22 cellular contexts compared by ENCODE assay signal in genomic region chr4:27807207-27807606, GRCh38.
"Had no signal": no experiment of that assay in that cellular context is flagged by ENCODE, and none has a peak within 500 bp of the region (broad histone marks: within the 10 kb centered on the region; RNA-seq: fewer than 3 reads in every experiment).

No MANE protein-coding gene starts in this region.

- H3K4me3 ChIP-seq: ascending aorta, lower lobe of right lung, prostate gland, thyroid gland, upper lobe of right lung had no signal

- H3K27me3 Mint-ChIP-seq: activated CD4-positive, alpha-beta T cell treated with anti-CD3 and anti-CD28 coated beads, Interleukin-2, amount 10 ng/mL, durations not matched to agents 7 days and 5 days; activated CD8-positive, alpha-beta memory T cell treated with anti-CD3 and anti-CD28 coated beads, Interleukin-2, amount 10 ng/mL, durations not matched to agents 7 days and 5 days; activated CD8-positive, alpha-beta T cell treated with anti-CD3 and anti-CD28 coated beads for 36 hours; activated naive CD4-positive, alpha-beta T cell treated with anti-CD3 and anti-CD28 coated beads, Interleukin-2, amount 50 U/mL, for 24 hours; naive B cell had no signal

- H3K36me3 ChIP-seq: ascending aorta, lower lobe of right lung, prostate gland, thyroid gland, upper lobe of right lung had no signal

- H3K36me3 Mint-ChIP-seq: activated CD8-positive, alpha-beta memory T cell treated with anti-CD3 and anti-CD28 coated beads, Interleukin-2, amount 10 ng/mL, durations not matched to agents 7 days and 5 days; activated naive CD4-positive, alpha-beta T cell treated with anti-CD3 and anti-CD28 coated beads, Interleukin-2, amount 50 U/mL, for 24 hours; naive B cell had no signal

- H3K4me3 Mint-ChIP-seq: activated CD4-positive, alpha-beta T cell treated with anti-CD3 and anti-CD28 coated beads, Interleukin-2, amount 10 ng/mL, durations not matched to agents 7 days and 5 days; activated CD8-positive, alpha-beta memory T cell treated with anti-CD3 and anti-CD28 coated beads, Interleukin-2, amount 10 ng/mL, durations not matched to agents 7 days and 5 days; activated CD8-positive, alpha-beta T cell treated with anti-CD3 and anti-CD28 coated beads for 36 hours; activated naive CD4-positive, alpha-beta T cell treated with anti-CD3 and anti-CD28 coated beads, Interleukin-2, amount 50 U/mL, for 24 hours; naive B cell; neural crest cell; T-helper 1 cell treated with Interleukin-12 subunit alpha and Interleukin-12 subunit beta and Interleukin-4 antibody, amounts not matched to agents 30 μg/mL and 1 μg/mL, for 36 hours had no signal

- H3K27ac ChIP-seq: ascending aorta, epithelial cell of prostate, foreskin keratinocyte, lower lobe of right lung, prostate gland, thyroid gland, upper lobe of right lung had no signal

- H3K27me3 ChIP-seq: ascending aorta, foreskin keratinocyte, thyroid gland, upper lobe of right lung had no signal

- H3K27ac Mint-ChIP-seq: activated CD4-positive, alpha-beta T cell treated with anti-CD3 and anti-CD28 coated beads, Interleukin-2, amount 10 ng/mL, durations not matched to agents 7 days and 5 days; activated CD8-positive, alpha-beta memory T cell treated with anti-CD3 and anti-CD28 coated beads, Interleukin-2, amount 10 ng/mL, durations not matched to agents 7 days and 5 days; activated CD8-positive, alpha-beta T cell treated with anti-CD3 and anti-CD28 coated beads for 36 hours; activated naive CD4-positive, alpha-beta T cell treated with anti-CD3 and anti-CD28 coated beads, Interleukin-2, amount 50 U/mL, for 24 hours; naive B cell; T-helper 1 cell treated with Interleukin-12 subunit alpha and Interleukin-12 subunit beta and Interleukin-4 antibody, amounts not matched to agents 30 μg/mL and 1 μg/mL, for 36 hours had no signal

- H3K4me1 ChIP-seq: ascending aorta, foreskin keratinocyte, lower lobe of right lung, prostate gland, thyroid gland, upper lobe of right lung had no signal

- ATAC-seq: activated CD8-positive, alpha-beta memory T cell treated with anti-CD3 and anti-CD28 coated beads, Interleukin-2, amount 10 ng/mL, durations not matched to agents 7 days and 5 days; activated CD8-positive, alpha-beta T cell treated with anti-CD3 and anti-CD28 coated beads for 36 hours; foreskin keratinocyte; left lobe of liver; lower lobe of right lung; stimulated activated naive CD8-positive, alpha-beta T cell treated with anti-CD3 and anti-CD28 coated beads, Interleukin-15, Interleukin-2, amounts not matched to agents 100 U/mL and 50 U/mL, for 24 hours; upper lobe of right lung had no signal

- H3K9me3 ChIP-seq: ascending aorta, lower lobe of right lung, prostate gland, thyroid gland, upper lobe of right lung had no signal

- H3K4me1 Mint-ChIP-seq: activated CD4-positive, alpha-beta T cell treated with anti-CD3 and anti-CD28 coated beads, Interleukin-2, amount 10 ng/mL, durations not matched to agents 7 days and 5 days; activated CD8-positive, alpha-beta memory T cell treated with anti-CD3 and anti-CD28 coated beads, Interleukin-2, amount 10 ng/mL, durations not matched to agents 7 days and 5 days; activated naive CD4-positive, alpha-beta T cell treated with anti-CD3 and anti-CD28 coated beads, Interleukin-2, amount 50 U/mL, for 24 hours; naive B cell; neural crest cell had no signal

- H3K9me3 Mint-ChIP-seq: activated naive CD4-positive, alpha-beta T cell treated with anti-CD3 and anti-CD28 coated beads, Interleukin-2, amount 50 U/mL, for 24 hours; neural crest cell had no signal

- DNase-seq: activated CD4-positive, alpha-beta T cell treated with anti-CD3 and anti-CD28 coated beads, Interleukin-2, amount 10 ng/mL, durations not matched to agents 7 days and 5 days; activated CD4-positive, CD25-positive, alpha-beta regulatory T cell; activated CD8-positive, alpha-beta memory T cell treated with anti-CD3 and anti-CD28 coated beads, Interleukin-2, amount 10 ng/mL, durations not matched to agents 7 days and 5 days; activated CD8-positive, alpha-beta T cell treated with anti-CD3 and anti-CD28 coated beads for 36 hours; activated gamma-delta T cell treated with Interleukin-2 at 50 U/mL for 16 hours; activated T-cell treated with anti-CD3 and anti-CD28 coated beads for 4 hours; cortex of kidney; foreskin keratinocyte; lower lobe of right lung; naive B cell; stimulated activated CD4-positive, alpha-beta T cell treated with anti-CD3 and anti-CD28 coated beads, Interleukin-4, amount 100 ng/mL, for 4 hours; stimulated activated naive CD8-positive, alpha-beta T cell treated with anti-CD3 and anti-CD28 coated beads, Interleukin-15, Interleukin-2, amounts not matched to agents 100 U/mL and 50 U/mL, for 24 hours; T1000; thyroid gland; upper lobe of right lung had no signal
